In genomic region chr5:68446070-68446357, GRCh38 we compare ENCODE assay signal across 2 cellular contexts.
TF ChIP-seq lines count a peak whose summit lies in the region.

No MANE protein-coding gene starts in this region.

TF ChIP-seq in GM23338, 12 proteins besides CTCF, POLR2A, EP300 and RAD21:
- TF ChIP-seq ETS1 (IDR thresholded peaks at IDR 0.05) (no peak), NANOG (IDR thresholded peaks at IDR 0.05; ENCODE audit: borderline replicate concordance) (no peak), CREB1 (CRISPR knock-in tag; IDR thresholded peaks at IDR 0.05; ENCODE audit: low read depth) (no peak), REST (IDR thresholded peaks at IDR 0.05; ENCODE audit: unreplicated experiment) (no peak), JUNB (IDR thresholded peaks at IDR 0.05; ENCODE audit: unreplicated experiment) (no peak), ZNF331 (CRISPR knock-in tag; IDR thresholded peaks at IDR 0.05; ENCODE audit: low read depth) (no peak)

TF ChIP-seq in H1, 55 proteins besides CTCF, POLR2A, EP300 and RAD21:
- no peak for TF ChIP-seq CHD2 (IDR thresholded peaks at IDR 0.05; ENCODE audit: low read length)
- no peak for TF ChIP-seq CTBP2 (IDR thresholded peaks at IDR 0.05; ENCODE audit: borderline replicate concordance, insufficient read depth, insufficient read length, low read length)
- no peak for TF ChIP-seq SP4 (IDR thresholded peaks at IDR 0.05; ENCODE audit: low read length)
- no peak for TF ChIP-seq SIX5 (IDR thresholded peaks at IDR 0.05; ENCODE audit: low read depth, low read length)
- no peak for TF ChIP-seq PHF8 (conservative IDR thresholded peaks at IDR 0.05; ENCODE audit: low read depth, low read length)
- TF ChIP-seq SRF (IDR thresholded peaks at IDR 0.05; ENCODE audit: low read depth, low read length) = no peak
- TF ChIP-seq RBBP5 (IDR thresholded peaks at IDR 0.05; ENCODE audit: borderline replicate concordance, low read depth, low read length) = no peak
- TF ChIP-seq SUZ12 (IDR thresholded peaks at IDR 0.05; ENCODE audit: low read length) = no peak
- no peak for TF ChIP-seq EGR1 (IDR thresholded peaks at IDR 0.05; ENCODE audit: borderline replicate concordance, low read depth, low read length)
- no peak for TF ChIP-seq JUND (IDR thresholded peaks at IDR 0.05; ENCODE audit: low read length)
- TF ChIP-seq BCL11A (IDR thresholded peaks at IDR 0.05; ENCODE audit: low read depth in 2 of 2, low read length in 2 of 2) = no peak
- no peak for TF ChIP-seq SAP30 (IDR thresholded peaks at IDR 0.05; ENCODE audit: insufficient read depth, insufficient replicate concordance, low read length)
- TF ChIP-seq ATF3 (IDR thresholded peaks at IDR 0.05; ENCODE audit: insufficient read depth, low read depth, low read length) = no peak
- no peak for TF ChIP-seq SIN3A (conservative IDR thresholded peaks at IDR 0.05 in 1 of 2, IDR thresholded peaks at IDR 0.05 in 1 of 2; ENCODE audit: low read depth in 1 of 2, low read length in 2 of 2)
- no peak for TF ChIP-seq POU5F1 (IDR thresholded peaks at IDR 0.05; ENCODE audit: low read depth, low read length)
- no peak for TF ChIP-seq TCF12 (IDR thresholded peaks at IDR 0.05; ENCODE audit: low read depth, low read length)
- TF ChIP-seq TAF7 (optimal IDR thresholded peaks at IDR 0.05; ENCODE audit: borderline replicate concordance, low read depth, low read length) = no peak
- TF ChIP-seq SP1 (IDR thresholded peaks at IDR 0.05; ENCODE audit: low read depth, low read length) = no peak
TF ChIP-seq in H1: peak in this region for 0.
